ENCODE assay signal across 1 cellular context in genomic region chr17:82648761-82649474, GRCh38.
TF ChIP-seq lines count a peak whose summit lies in the region.

No MANE protein-coding gene starts in this region.

TF ChIP-seq in HepG2, 621 proteins besides CTCF, POLR2A, EP300 and RAD21 (continued from another document and continues in another):
- TF ChIP-seq ZNF280B (CRISPR knock-in tag; IDR thresholded peaks at IDR 0.05; ENCODE audit: borderline replicate concordance): peak; percentile 41; the same call in 1 of the 2 replicates
- no peak for TF ChIP-seq ZSCAN12 (CRISPR knock-in tag; IDR thresholded peaks at IDR 0.05)
- TF ChIP-seq ZNF749 (CRISPR knock-in tag; IDR thresholded peaks at IDR 0.05; ENCODE audit: borderline replicate concordance): no peak
- TF ChIP-seq RFXAP (CRISPR knock-in tag; IDR thresholded peaks at IDR 0.05; ENCODE audit: borderline replicate concordance): no peak
- no peak for TF ChIP-seq MAZ (IDR thresholded peaks at IDR 0.05; ENCODE audit: borderline replicate concordance, low read depth, low read length)
- no peak for TF ChIP-seq MAZ (CRISPR knock-in tag; IDR thresholded peaks at IDR 0.05; ENCODE audit: low read depth)
- TF ChIP-seq REST (IDR thresholded peaks at IDR 0.05; ENCODE audit: borderline replicate concordance in 1 of 2, low read depth in 1 of 2, low read length in 2 of 2): no peak
- TF ChIP-seq ZNF224 (CRISPR knock-in tag; IDR thresholded peaks at IDR 0.05): no peak
- TF ChIP-seq HNF4A (CRISPR knock-in tag; IDR thresholded peaks at IDR 0.05): no peak
- TF ChIP-seq DBP (CRISPR knock-in tag; IDR thresholded peaks at IDR 0.05; ENCODE audit: not compliant biosample characterization): no peak
- TF ChIP-seq ATF7 (IDR thresholded peaks at IDR 0.05): no peak
- no peak for TF ChIP-seq ATF7 (CRISPR knock-in tag; IDR thresholded peaks at IDR 0.05)
- TF ChIP-seq HMGXB3 (CRISPR knock-in tag; IDR thresholded peaks at IDR 0.05; ENCODE audit: borderline replicate concordance): no peak
- no peak for TF ChIP-seq SIN3B (IDR thresholded peaks at IDR 0.05; ENCODE audit: low read length)
- no peak for TF ChIP-seq DRAP1 (CRISPR knock-in tag; IDR thresholded peaks at IDR 0.05)
- TF ChIP-seq KAT8 (CRISPR knock-in tag; IDR thresholded peaks at IDR 0.05): no peak
- TF ChIP-seq ZNF17 (CRISPR knock-in tag; IDR thresholded peaks at IDR 0.05): no peak
- 0 out of 2 replicates have a peak, but pooled peaks have one; percentile 25 for TF ChIP-seq MZF1 (CRISPR knock-in tag; IDR thresholded peaks at IDR 0.05; ENCODE audit: borderline replicate concordance)
- no peak for TF ChIP-seq FOSL2 (CRISPR knock-in tag; IDR thresholded peaks at IDR 0.05)
- TF ChIP-seq ZSCAN20 (CRISPR knock-in tag; IDR thresholded peaks at IDR 0.05; ENCODE audit: borderline replicate concordance): no peak
- TF ChIP-seq PCBP1 (IDR thresholded peaks at IDR 0.05; ENCODE audit: borderline replicate concordance, low read depth, low read length): peak; percentile 98
- no peak for TF ChIP-seq MATR3 (CRISPR knock-in tag; IDR thresholded peaks at IDR 0.05)
- no peak for TF ChIP-seq TAF1 (CRISPR knock-in tag; IDR thresholded peaks at IDR 0.05)
- no peak for TF ChIP-seq SKIL (CRISPR knock-in tag; IDR thresholded peaks at IDR 0.05; ENCODE audit: borderline replicate concordance)
- no peak for TF ChIP-seq SP5 (CRISPR knock-in tag; IDR thresholded peaks at IDR 0.05; ENCODE audit: borderline replicate concordance, low read depth)
- peak; percentile 69; the same call in 1 of the 2 replicates for TF ChIP-seq HES4 (CRISPR knock-in tag; IDR thresholded peaks at IDR 0.05; ENCODE audit: borderline replicate concordance)
- TF ChIP-seq AHDC1 (CRISPR knock-in tag; IDR thresholded peaks at IDR 0.05; ENCODE audit: borderline replicate concordance): no peak
- no peak for TF ChIP-seq NFIB (CRISPR knock-in tag; IDR thresholded peaks at IDR 0.05; ENCODE audit: borderline replicate concordance)
- no peak for TF ChIP-seq JUNB (CRISPR knock-in tag; IDR thresholded peaks at IDR 0.05; ENCODE audit: borderline replicate concordance)
- TF ChIP-seq GABPB1 (CRISPR knock-in tag; IDR thresholded peaks at IDR 0.05): no peak
- TF ChIP-seq MBNL3 (CRISPR knock-in tag; conservative IDR thresholded peaks at IDR 0.05): no peak
- no peak for TF ChIP-seq GABPA (IDR thresholded peaks at IDR 0.05; ENCODE audit: low read depth, low read length)
- TF ChIP-seq GABPA (CRISPR knock-in tag; IDR thresholded peaks at IDR 0.05; ENCODE audit: low read depth): no peak
- TF ChIP-seq MAFK (conservative IDR thresholded peaks at IDR 0.05 in 1 of 2, IDR thresholded peaks at IDR 0.05 in 1 of 2; ENCODE audit: low read length in 2 of 2): no peak
- no peak for TF ChIP-seq SIX4 (CRISPR knock-in tag; IDR thresholded peaks at IDR 0.05)
- no peak for TF ChIP-seq ETV5 (CRISPR knock-in tag; IDR thresholded peaks at IDR 0.05; ENCODE audit: borderline replicate concordance)
- 0 out of 2 replicates have a peak, but pooled peaks have one; percentile 8 for TF ChIP-seq ZNF441 (CRISPR knock-in tag; IDR thresholded peaks at IDR 0.05; ENCODE audit: borderline replicate concordance)
- TF ChIP-seq ZBTB4 (CRISPR knock-in tag; IDR thresholded peaks at IDR 0.05; ENCODE audit: borderline replicate concordance): no peak
- TF ChIP-seq ZNF782 (CRISPR knock-in tag; IDR thresholded peaks at IDR 0.05; ENCODE audit: borderline replicate concordance): no peak
- TF ChIP-seq ZNF605 (CRISPR knock-in tag; IDR thresholded peaks at IDR 0.05): no peak
